ENCODE assay signal across 1 cellular context in genomic region chr20:8094845-8095244, GRCh38.
TF ChIP-seq lines count a peak whose summit lies in the region.

No MANE protein-coding gene starts in this region.

TF ChIP-seq in HepG2, 621 proteins besides CTCF, POLR2A, EP300 and RAD21 (continued from another document and continues in another):
- TF ChIP-seq ARID5B (CRISPR knock-in tag; IDR thresholded peaks at IDR 0.05) (peak; percentile 70), ZBTB1 (CRISPR knock-in tag; IDR thresholded peaks at IDR 0.05; ENCODE audit: borderline replicate concordance) (no peak), UBTF (CRISPR knock-in tag; IDR thresholded peaks at IDR 0.05) (no peak), ZNF574 (CRISPR knock-in tag; IDR thresholded peaks at IDR 0.05) (no peak), MIXL1 (CRISPR knock-in tag; IDR thresholded peaks at IDR 0.05) (0 out of 2 replicates have a peak, but pooled peaks have one; percentile 14), FOXO1 (CRISPR knock-in tag; IDR thresholded peaks at IDR 0.05) (no peak), ZNF816 (CRISPR knock-in tag; IDR thresholded peaks at IDR 0.05; ENCODE audit: borderline replicate concordance) (no peak), ISX (CRISPR knock-in tag; conservative IDR thresholded peaks at IDR 0.05) (no peak), PBX3 (CRISPR knock-in tag; IDR thresholded peaks at IDR 0.05; ENCODE audit: borderline replicate concordance) (no peak), NCOA2 (CRISPR knock-in tag; IDR thresholded peaks at IDR 0.05) (0 out of 2 replicates have a peak, but pooled peaks have one; percentile 48), ZBTB25 (CRISPR knock-in tag; IDR thresholded peaks at IDR 0.05) (0 out of 2 replicates have a peak, but pooled peaks have one; percentile 29), ZKSCAN8 (CRISPR knock-in tag; IDR thresholded peaks at IDR 0.05; ENCODE audit: borderline replicate concordance) (0 out of 2 replicates have a peak, but pooled peaks have one; percentile 36), MED1 (CRISPR knock-in tag; IDR thresholded peaks at IDR 0.05) (no peak), KIAA2018 (CRISPR knock-in tag; IDR thresholded peaks at IDR 0.05; ENCODE audit: borderline replicate concordance) (no peak), SAP130 (CRISPR knock-in tag; IDR thresholded peaks at IDR 0.05; ENCODE audit: low read depth) (peak; percentile 35; the same call in 1 of the 2 replicates), KLF9 (CRISPR knock-in tag; IDR thresholded peaks at IDR 0.05; ENCODE audit: low read depth) (no peak), CCAR2 (optimal IDR thresholded peaks at IDR 0.05; ENCODE audit: low read depth, low read length) (no peak), HOXA9 (CRISPR knock-in tag; IDR thresholded peaks at IDR 0.05; ENCODE audit: borderline replicate concordance) (no peak), TEAD3 (CRISPR knock-in tag; optimal IDR thresholded peaks at IDR 0.05; ENCODE audit: borderline replicate concordance) (peak; percentile 24), MATR3 (CRISPR knock-in tag; IDR thresholded peaks at IDR 0.05) (no peak), ZNF557 (CRISPR knock-in tag; IDR thresholded peaks at IDR 0.05) (no peak), IKZF4 (CRISPR knock-in tag; IDR thresholded peaks at IDR 0.05; ENCODE audit: borderline replicate concordance, low read depth, not compliant biosample characterization) (no peak), ZBTB37 (CRISPR knock-in tag; IDR thresholded peaks at IDR 0.05) (no peak), CHD4 (IDR thresholded peaks at IDR 0.05; ENCODE audit: borderline replicate concordance, low read length) (no peak), ZEB1 (IDR thresholded peaks at IDR 0.05; ENCODE audit: insufficient replicate concordance, low read depth) (no peak), YEATS4 (CRISPR knock-in tag; IDR thresholded peaks at IDR 0.05; ENCODE audit: borderline replicate concordance) (no peak), ELF3 (CRISPR knock-in tag; IDR thresholded peaks at IDR 0.05) (0 out of 2 replicates have a peak, but pooled peaks have one; percentile 16), ZNF281 (CRISPR knock-in tag; IDR thresholded peaks at IDR 0.05; ENCODE audit: borderline replicate concordance) (no peak), RXRB (CRISPR knock-in tag; IDR thresholded peaks at IDR 0.05; ENCODE audit: borderline replicate concordance) (peak; percentile 47; the same call in 1 of the 2 replicates), ZNF713 (CRISPR knock-in tag; IDR thresholded peaks at IDR 0.05) (no peak), TBL1XR1 (IDR thresholded peaks at IDR 0.05; ENCODE audit: borderline replicate concordance, low read length, partially characterized antibody) (no peak)
